In the genomic region with DNA sequence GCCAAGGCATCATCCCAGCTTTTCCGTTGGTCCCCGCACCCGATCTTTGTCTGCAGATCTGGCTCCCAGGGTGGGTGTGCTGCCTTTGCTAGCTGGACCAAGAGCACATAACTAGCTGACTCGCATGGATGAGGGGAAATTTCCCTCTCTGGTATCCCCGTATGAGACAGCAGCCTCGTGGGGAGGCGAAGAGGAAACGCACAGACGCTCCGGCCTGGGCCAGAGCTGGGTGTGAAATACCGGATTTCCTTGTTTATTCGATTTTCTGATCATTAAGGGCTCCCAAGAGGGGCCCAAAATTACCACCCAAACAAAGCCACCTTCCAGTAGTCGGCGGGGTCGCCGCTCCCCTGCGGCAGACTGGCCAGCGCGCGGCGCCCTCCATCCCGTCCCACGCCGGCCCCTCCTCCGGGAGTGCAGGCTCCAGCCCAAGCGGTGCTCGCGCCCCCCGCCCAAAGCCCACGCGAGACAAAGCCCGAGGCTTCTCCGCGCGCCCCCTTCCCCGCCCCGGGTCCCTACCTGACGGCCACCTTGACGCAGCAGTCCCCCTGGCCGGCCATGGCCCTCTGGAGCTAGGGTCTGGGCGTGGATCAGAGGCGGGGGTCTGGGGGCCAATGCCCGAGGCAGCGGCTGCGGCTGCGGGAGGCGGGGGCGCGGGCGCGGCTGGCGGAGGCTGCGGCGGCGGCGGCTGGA, we compare ENCODE assay signal across 8 cellular contexts. TPM values are rescaled to one million over a fixed set of nuclear protein-coding genes. Genes with fewer than 3 reads are reported as not detected.
A peak's percentile ranks its signal among the peaks of the same experiment; 100 is the strongest.
DNase-seq lines count a peak whose midpoint lies in the region; ATAC-seq and TF ChIP-seq lines count a peak whose summit lies in the region.

No MANE protein-coding gene starts in this region.

- H3K36me3 ChIP-seq in duodenal mucosa (ENCODE audit: control insufficient read depth in 1 of 2, insufficient read depth in 2 of 2, low read length in 2 of 2) (no peaks in the 10 kb centered on the region), uterus (no peaks in the 10 kb centered on the region)

- H3K27me3 ChIP-seq in duodenal mucosa (ENCODE audit: control insufficient read depth in 1 of 2, insufficient read depth in 2 of 2, low read length in 2 of 2): no peaks in the 10 kb centered on the region
- no peaks in the 10 kb centered on the region for H3K27me3 ChIP-seq in uterus

- H3K36me3 Mint-ChIP-seq in naive B cell: no peaks in the 10 kb centered on the region

- peak; percentile 7 to 10 for ATAC-seq in naive B cell (ENCODE audit: low read depth in 2 of 2)
- no peak for ATAC-seq in activated CD4-positive, CD25-positive, alpha-beta regulatory T cell treated with anti-CD3 and anti-CD28 coated beads, Interleukin-2, amount 50 U/mL, for 24 hours

- H3K4me3 Mint-ChIP-seq in naive B cell: peak overlapping the region; percentile 88 to 94 (median 92)

- no peaks in the 10 kb centered on the region for H3K9me3 Mint-ChIP-seq in naive B cell

- H3K27ac ChIP-seq in duodenal mucosa (ENCODE audit: low read depth, low read length): no peak overlapping the region
- H3K27ac ChIP-seq in uterus: peak overlapping the region; percentile 13 to 34

- no peak for TF ChIP-seq CTCF in uterus (IDR thresholded peaks at IDR 0.05)

- no peaks in the 10 kb centered on the region for H3K27me3 Mint-ChIP-seq in naive B cell

- H3K9ac ChIP-seq in duodenal mucosa (ENCODE audit: low read depth in 1 of 2, low read length in 2 of 2): peak overlapping the region; percentile 48 to 64

- intact Hi-C loops in uterus (cut with DNase I; ENCODE audit: low total_unique reads): no loop called here

- peaks cover 63 to 86% (median 69%) of the 10 kb centered on the region in 3 donors for H3K4me1 Mint-ChIP-seq in naive B cell

- H3K9me3 ChIP-seq in duodenal mucosa (ENCODE audit: control insufficient read depth in 1 of 2, low read length in 2 of 2): no peaks in the 10 kb centered on the region
- H3K9me3 ChIP-seq in uterus: no peaks in the 10 kb centered on the region

- peak; percentile 34 to 36 for DNase-seq in activated CD4-positive, alpha-beta T cell treated with anti-CD3 and anti-CD28 coated beads for 4 hours
- DNase-seq in activated CD4-positive, alpha-beta T cell treated with anti-CD3 and anti-CD28 coated beads for 1 hour: no peak
- DNase-seq in T-helper 9 cell (peak; percentile 27), naive B cell (peak; percentile 41), uterus (no peak), NCI-H2029 treated with DMSO at 0.1 percent for 48 hours (lab: John Stamatoyannopoulos, UW) (no peak)

- H3K4me3 ChIP-seq in duodenal mucosa (ENCODE audit: low read depth in 1 of 2, low read length in 2 of 2): peak overlapping the region; percentile 56 to 61
- peak overlapping the region; percentile 31 to 43 for H3K4me3 ChIP-seq in uterus

- no peak for TF ChIP-seq POLR2A in uterus (IDR thresholded peaks at IDR 0.05)

- H3K4me1 ChIP-seq in duodenal mucosa (ENCODE audit: control insufficient read depth in 1 of 2, insufficient read depth in 2 of 2, low read length in 2 of 2): peaks cover 65 to 68% of the 10 kb centered on the region in 2 donors
- H3K4me1 ChIP-seq in uterus: peaks cover 0 to 10% of the 10 kb centered on the region in 2 donors

- H3K27ac Mint-ChIP-seq in naive B cell: peak overlapping the region; percentile 65 to 98 (median 96)

RNA-seq across cellular contexts. Expression of gene KIF21B, which starts 0.5 kb away (rescaled TPM):
- polyA plus RNA-seq in naive B cell (ENCODE audit: low read depth in 6 of 6): 1 to 10 TPM; 1.6 to 6.7 (median 2.5) TPM
- 10 to 100 TPM in 1 of 4 donors, 1 to 10 TPM in 2, under 1 TPM in 1; 0.29 to 11.3 (median 2.4) TPM for total RNA-seq in uterus

Comparison
In these comparisons a context has a peak if more than half of its experiments do, and no peak if none do; other contexts are left out.
1. DNase-seq: peak in activated CD4-positive, alpha-beta T cell treated with anti-CD3 and anti-CD28 coated beads for 4 hours (2 of 2), T-helper 9 cell (single experiment) and naive B cell (single experiment); none in activated CD4-positive, alpha-beta T cell treated with anti-CD3 and anti-CD28 coated beads for 1 hour (single experiment), uterus (0 of 2) and NCI-H2029 treated with DMSO at 0.1 percent for 48 hours (single experiment).
2. ATAC-seq: peak in naive B cell (2 of 2); none in activated CD4-positive, CD25-positive, alpha-beta regulatory T cell treated with anti-CD3 and anti-CD28 coated beads, Interleukin-2, amount 50 U/mL, for 24 hours (0 of 2).